ENCODE assay signal across 8 cellular contexts in the genomic region with DNA sequence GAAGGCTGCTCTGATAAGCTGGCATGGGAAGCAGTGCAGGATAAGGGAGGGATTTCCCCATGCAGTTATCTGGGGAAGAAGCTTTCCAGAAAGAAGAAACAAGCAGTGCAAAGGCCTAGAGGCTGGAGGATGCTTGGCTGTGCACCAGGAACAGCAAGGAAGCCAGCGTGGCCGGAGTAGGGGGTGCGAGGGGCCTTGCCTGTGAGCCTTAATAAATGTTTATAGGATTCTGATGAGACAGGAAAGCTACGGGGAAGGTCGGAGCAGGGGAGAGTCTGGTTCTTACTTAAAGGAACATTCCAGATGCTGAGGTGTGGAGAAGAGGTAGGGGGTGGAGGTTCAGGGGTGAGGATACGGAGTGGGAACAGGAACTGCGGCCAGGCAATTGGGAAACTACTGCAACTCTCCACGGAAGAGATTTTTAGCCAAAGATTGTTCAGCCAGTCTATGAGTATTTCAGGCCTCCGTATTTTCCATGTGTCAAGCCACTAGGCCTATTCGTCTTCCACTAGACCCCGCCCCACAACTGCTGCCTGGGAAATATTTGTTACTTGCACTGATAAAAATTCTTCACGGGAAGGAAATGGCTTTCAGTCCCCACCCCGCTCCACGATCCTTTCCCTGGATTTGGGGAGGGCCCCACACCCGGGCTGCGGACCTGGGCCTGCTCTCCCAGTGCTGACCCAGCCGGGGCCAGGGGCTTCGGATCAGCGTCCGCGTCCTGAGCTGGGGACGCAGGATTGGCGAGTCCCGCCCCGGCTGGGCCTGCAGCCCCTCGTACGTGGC. TPM values are rescaled to one million over a fixed set of nuclear protein-coding genes. Genes with fewer than 3 reads are reported as not detected.
DNase-seq lines count a peak whose midpoint lies in the region; ATAC-seq and TF ChIP-seq lines count a peak whose summit lies in the region.

No MANE protein-coding gene starts in this region.

- peak overlapping the region; percentile 87 to 93 (median 90) for H3K4me3 Mint-ChIP-seq in immature natural killer cell

- no peaks in the 10 kb centered on the region for H3K79me2 ChIP-seq in SU-DHL-6 (ENCODE audit: insufficient read depth, low read length)

- no peaks in the 10 kb centered on the region for H3K9me2 ChIP-seq in SU-DHL-6 (replicated peaks; ENCODE audit: insufficient read depth, low read length)

- H3K36me3 ChIP-seq in SU-DHL-6 (ENCODE audit: low read length) (no peaks in the 10 kb centered on the region), skeletal muscle tissue (ENCODE audit: control insufficient read depth in 3 of 3, insufficient read depth in 3 of 3, low read length in 3 of 3) (peaks cover 0 to 3% (median 3%) of the 10 kb centered on the region in 3 donors)

- H3K27ac Mint-ChIP-seq in immature natural killer cell: peak overlapping the region; percentile 80 to 93 (median 90)

- H3K9me3 Mint-ChIP-seq in immature natural killer cell: no peaks in the 10 kb centered on the region

- 0 out of 2 replicates have a peak overlapping the region, but pooled peaks have one; percentile 17 for H3K27ac ChIP-seq in SU-DHL-6 (ENCODE audit: low read depth, low read length)
- H3K27ac ChIP-seq in skeletal muscle tissue (ENCODE audit: low read depth, low read length): peak overlapping the region; percentile 59

- H3K9ac ChIP-seq in SU-DHL-6 (ENCODE audit: low read length) (peak overlapping the region; percentile 71), skeletal muscle tissue (ENCODE audit: low read depth in 1 of 3, low read length in 3 of 3) (peak overlapping the region; percentile 89 to 91 (median 91))

- H3K4me2 ChIP-seq in SU-DHL-6 (ENCODE audit: low read depth, low read length, poor library complexity, severe bottlenecking): peak overlapping the region; percentile 75

- H3K27me3 ChIP-seq in SU-DHL-6 (ENCODE audit: low read length) (no peaks in the 10 kb centered on the region), skeletal muscle tissue (ENCODE audit: control insufficient read depth in 3 of 3, insufficient read depth in 3 of 3, low read length in 3 of 3) (no peaks in the 10 kb centered on the region)

- H3F3A ChIP-seq in SU-DHL-6 (ENCODE audit: insufficient read depth): peaks cover 13% of the 10 kb centered on the region

- peaks cover 11 to 19% (median 13%) of the 10 kb centered on the region in 3 donors for H3K4me1 ChIP-seq in skeletal muscle tissue (ENCODE audit: control insufficient read depth in 3 of 3, insufficient read depth in 3 of 3, low read length in 3 of 3)

- in situ Hi-C loops in T47D (cut with HindIII; ENCODE audit: low pct_unique_long_range_greater_than_20kb, low sequenced_read_pairs): no loop called here

- DNase-seq in COLO829 (ENCODE audit: low spot score): peak; percentile 24
- peak; percentile 42 for DNase-seq in HK-2 (ENCODE audit: unreplicated experiment)
- DNase-seq in T47D (ENCODE audit: low read depth in 1 of 2, low spot score in 1 of 2): peak; percentile 39 to 53
- no peak for DNase-seq in immature natural killer cell
- DNase-seq in GF-D8 (lab: John Stamatoyannopoulos, UW): no peak

- H3K4me3 ChIP-seq in SU-DHL-6 (ENCODE audit: insufficient read depth, low read length, poor library complexity, severe bottlenecking) (peak overlapping the region; percentile 59), skeletal muscle tissue (ENCODE audit: low read length in 3 of 3) (peak overlapping the region; percentile 76 to 78 (median 78))

- H3K36me3 Mint-ChIP-seq in immature natural killer cell: peaks cover 0 to 23% (median 8%) of the 10 kb centered on the region in 3 donors

- peak; percentile 29 for ATAC-seq in GM19351 (IDR thresholded peaks at IDR 0.05; ENCODE audit: unreplicated experiment)

- no peaks in the 10 kb centered on the region for H4K20me1 ChIP-seq in SU-DHL-6 (ENCODE audit: low read depth, low read length)

- TF ChIP-seq CTCF in SU-DHL-6 (IDR thresholded peaks at IDR 0.05; ENCODE audit: insufficient read depth, low read length, poor library complexity, severe bottlenecking): no peak

- peaks cover 0 to 5% (median 0%) of the 10 kb centered on the region in 3 donors for H3K27me3 Mint-ChIP-seq in immature natural killer cell (ENCODE audit: low read depth in 3 of 3)

- H2AFZ ChIP-seq in SU-DHL-6 (ENCODE audit: low read depth, low read length, severe bottlenecking): peak overlapping the region; percentile 98

- peaks cover 39 to 50% of the 10 kb centered on the region in 2 donors for H3K4me1 Mint-ChIP-seq in immature natural killer cell

- H3K9me3 ChIP-seq in SU-DHL-6 (ENCODE audit: insufficient read depth, low read length): no peaks in the 10 kb centered on the region
- H3K9me3 ChIP-seq in skeletal muscle tissue (ENCODE audit: control insufficient read depth in 3 of 3, low read length in 3 of 3): no peaks in the 10 kb centered on the region

RNA-seq across cellular contexts. Expression of gene EIF2AK2, which starts 0.5 kb away (rescaled TPM):
- polyA plus RNA-seq in immature natural killer cell: 10 to 100 TPM; 16.4 to 48.1 (median 22.2) TPM
- total RNA-seq in skeletal muscle tissue: 22.4 TPM

RNA-seq across cellular contexts. Expression of gene SULT6B1, which starts 32.2 kb away (rescaled TPM):
- not detected for polyA plus RNA-seq in immature natural killer cell
- not detected for total RNA-seq in skeletal muscle tissue

RNA-seq across cellular contexts. Expression of gene CEBPZOS, which starts 40.0 kb away (rescaled TPM):
- 10 to 100 TPM; 37.6 to 45.4 (median 44.9) TPM for polyA plus RNA-seq in immature natural killer cell
- total RNA-seq in skeletal muscle tissue: 13.0 TPM

Comparison
In these comparisons a context has a peak if more than half of its experiments do, and no peak if none do; other contexts are left out.
1. DNase-seq: peak in COLO829 (single experiment), HK-2 (single experiment) and T47D (2 of 2); none in immature natural killer cell (0 of 3) and GF-D8 (single experiment).